8 cellular contexts compared by ENCODE assay signal in genomic region chr2:43217228-43218220, GRCh38. TPM values are rescaled to one million over a fixed set of nuclear protein-coding genes. Genes with fewer than 3 reads are reported as not detected.
DNase-seq lines count a peak whose midpoint lies in the region; ATAC-seq and TF ChIP-seq lines count a peak whose summit lies in the region.

No MANE protein-coding gene starts in this region.

- no peaks in the 10 kb centered on the region for H3K9me3 Mint-ChIP-seq in osteocyte (ENCODE audit: unreplicated experiment)

- no peaks in the 10 kb centered on the region for H3K27me3 Mint-ChIP-seq in osteocyte (ENCODE audit: unreplicated experiment)

- H3K27me3 ChIP-seq in effector memory CD4-positive, alpha-beta T cell (replicated peaks; ENCODE audit: control insufficient read depth, insufficient read depth, low read length, poor library complexity, severe bottlenecking) = no peaks in the 10 kb centered on the region

- H3K4me3 Mint-ChIP-seq in osteocyte (ENCODE audit: unreplicated experiment) = peak overlapping the region; percentile 77

- H3K9me3 ChIP-seq in ES-I3 (ENCODE audit: control insufficient read depth, insufficient read depth, low read length) = no peaks in the 10 kb centered on the region
- H3K9me3 ChIP-seq in effector memory CD4-positive, alpha-beta T cell (ENCODE audit: control insufficient read depth, low read length) = no peaks in the 10 kb centered on the region

- H3K27ac ChIP-seq in effector memory CD4-positive, alpha-beta T cell (ENCODE audit: insufficient read depth, low read length, poor library complexity, severe bottlenecking) = peak overlapping the region; percentile 91

- H3K4me1 Mint-ChIP-seq in osteocyte (ENCODE audit: unreplicated experiment) = peaks cover 52% of the 10 kb centered on the region

- peak overlapping the region; percentile 50 for H3K9ac ChIP-seq in ES-I3 (ENCODE audit: low read depth, low read length)

- no peak for ATAC-seq in HG02763 (IDR thresholded peaks at IDR 0.05; ENCODE audit: unreplicated experiment)

- H3K27ac Mint-ChIP-seq in osteocyte (ENCODE audit: unreplicated experiment) = peak overlapping the region; percentile 98

- DNase-seq in NCI-H69 (lab: John Stamatoyannopoulos, UW) (peak; percentile 65), osteocyte (ENCODE audit: extremely low spot score, unreplicated experiment) (no peak), SIG-M5 (lab: John Stamatoyannopoulos, UW) (no peak), nucleus accumbens (lab: John Stamatoyannopoulos, UW) (no peak), GF-D8 (lab: John Stamatoyannopoulos, UW) (no peak)
- no peak for DNase-seq in effector memory CD4-positive, alpha-beta T cell

- peaks cover 4% of the 10 kb centered on the region for H3K36me3 Mint-ChIP-seq in osteocyte (ENCODE audit: unreplicated experiment)

- H3K4me1 ChIP-seq in ES-I3 (ENCODE audit: insufficient read depth, low read length) = peaks cover 35% of the 10 kb centered on the region
- peaks cover 37% of the 10 kb centered on the region for H3K4me1 ChIP-seq in effector memory CD4-positive, alpha-beta T cell (ENCODE audit: control insufficient read depth, insufficient read depth, low read length, poor library complexity, severe bottlenecking)

- no peaks in the 10 kb centered on the region; the same call in 1 of the 2 replicates for H3K36me3 ChIP-seq in ES-I3 (ENCODE audit: insufficient read depth, low read length)
- peaks cover 5% of the 10 kb centered on the region for H3K36me3 ChIP-seq in effector memory CD4-positive, alpha-beta T cell (ENCODE audit: control insufficient read depth, insufficient read depth, low read length)

- TF ChIP-seq CTCF in osteocyte (IDR thresholded peaks at IDR 0.05) = no peak

- H3K4me3 ChIP-seq in effector memory CD4-positive, alpha-beta T cell (ENCODE audit: insufficient read depth, low read depth, low read length, poor library complexity, severe bottlenecking) = peak overlapping the region; percentile 34

RNA-seq across cellular contexts. Expression of gene ZFP36L2, which starts 8.9 kb away (rescaled TPM):
- total RNA-seq in osteocyte = 87.9 and 88.0 TPM in 2 replicates
